ENCODE assay signal across 8 cellular contexts in the genomic region with DNA sequence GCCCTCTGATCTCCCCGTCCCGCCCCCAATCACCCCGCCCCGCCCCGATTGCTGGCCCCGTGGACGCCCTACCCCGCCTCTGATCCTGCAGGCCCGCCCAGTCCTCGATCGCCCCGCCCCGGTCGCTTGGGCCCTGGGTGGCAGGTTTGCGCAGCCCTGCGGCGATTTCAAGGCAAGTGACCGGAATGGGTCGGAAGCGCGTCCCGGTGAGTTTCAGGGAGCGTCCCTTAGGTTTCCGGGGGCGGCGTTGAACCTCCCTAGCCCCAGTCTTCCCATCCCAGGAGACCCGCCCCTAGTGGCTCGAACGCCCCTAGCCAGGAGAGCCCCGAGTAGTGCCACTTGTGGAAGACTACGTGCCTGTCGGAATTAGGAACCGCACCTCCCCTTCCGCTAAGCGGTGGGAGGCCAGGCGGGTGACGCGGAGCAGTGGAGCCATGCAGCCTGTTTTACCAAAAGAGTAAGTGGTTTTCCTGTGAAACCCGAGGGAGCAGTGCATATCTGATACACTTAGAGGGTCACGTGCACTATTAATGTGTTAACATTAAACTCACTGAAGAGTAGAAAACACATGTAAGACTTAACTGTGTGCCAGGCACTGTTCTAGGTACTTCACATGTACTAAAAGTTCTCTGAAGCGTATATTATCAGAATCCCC. TPM values are rescaled to one million over a fixed set of nuclear protein-coding genes. Genes with fewer than 3 reads are reported as not detected.
DNase-seq lines count a peak whose midpoint lies in the region; TF ChIP-seq lines count a peak whose summit lies in the region.

No MANE protein-coding gene starts in this region.

- no peaks in the 10 kb centered on the region for H4K20me1 ChIP-seq in GM23248 (ENCODE audit: insufficient read depth)
- H4K20me1 ChIP-seq in osteoblast (ENCODE audit: insufficient read depth, low read length), result no peaks in the 10 kb centered on the region

- H2AFZ ChIP-seq in GM23248, result peak overlapping the region; percentile 91
- peak overlapping the region; percentile 95 for H2AFZ ChIP-seq in osteoblast (ENCODE audit: low read length)

- H3K79me2 ChIP-seq in GM23248 (ENCODE audit: insufficient read depth) (no peaks in the 10 kb centered on the region), osteoblast (ENCODE audit: insufficient read depth, low read length) (no peaks in the 10 kb centered on the region)

- H3K4me1 Mint-ChIP-seq in activated naive CD4-positive, alpha-beta T cell treated with anti-CD3 and anti-CD28 coated beads for 36 hours (ENCODE audit: low read depth), result peaks cover 9% of the 10 kb centered on the region

- no peaks in the 10 kb centered on the region for H3K9me3 Mint-ChIP-seq in activated naive CD4-positive, alpha-beta T cell treated with anti-CD3 and anti-CD28 coated beads for 36 hours

- WGBS in GM23248 (ENCODE audit: low coverage in 1 of 2, low lambda C conversion rate in 2 of 2, missing lambda C conversion rate in 2 of 2), 2 experiments, result 5 to 7% methylated on average over 27 to 31 of the region's 41 CpGs
- WGBS in thymus, result 2% methylated on average over 41 of the region's 41 CpGs

- H3F3A ChIP-seq in GM23248 (ENCODE audit: insufficient read depth), result no peaks in the 10 kb centered on the region

- H3K4me3 Mint-ChIP-seq in activated naive CD4-positive, alpha-beta T cell treated with anti-CD3 and anti-CD28 coated beads for 36 hours, result peak overlapping the region; percentile 93

- no peaks in the 10 kb centered on the region for H3K36me3 ChIP-seq in ES-I3 (ENCODE audit: insufficient read depth, low read length)
- H3K36me3 ChIP-seq in GM23248 (ENCODE audit: low read depth), result no peaks in the 10 kb centered on the region
- no peaks in the 10 kb centered on the region for H3K36me3 ChIP-seq in SJSA1
- no peaks in the 10 kb centered on the region for H3K36me3 ChIP-seq in osteoblast (ENCODE audit: insufficient read depth, low read length)
- no peaks in the 10 kb centered on the region for H3K36me3 ChIP-seq in thymus (ENCODE audit: control insufficient read depth, insufficient read depth)

- in situ Hi-C loops in GM23248 (cut with MboI), result no loop called here

- H3K4me1 ChIP-seq in ES-I3 (ENCODE audit: insufficient read depth, low read length), result peaks cover 3% of the 10 kb centered on the region
- H3K4me1 ChIP-seq in GM23248 (ENCODE audit: insufficient read depth), result no peaks in the 10 kb centered on the region
- H3K4me1 ChIP-seq in SJSA1 (replicated peaks), result no peaks in the 10 kb centered on the region
- H3K4me1 ChIP-seq in osteoblast (ENCODE audit: insufficient read depth, low read length), result no peaks in the 10 kb centered on the region
- peaks cover 20% of the 10 kb centered on the region for H3K4me1 ChIP-seq in thymus (ENCODE audit: control insufficient read depth, insufficient read depth, low read length)

- H3K27ac ChIP-seq in GM23248 (no peak overlapping the region), SJSA1 (no peak overlapping the region), osteoblast (ENCODE audit: low read depth, low read length) (peak overlapping the region; percentile 36), thymus (ENCODE audit: low read depth) (peak overlapping the region; percentile 95)

- peak; percentile 16 for TF ChIP-seq CTCF in osteoblast (IDR thresholded peaks at IDR 0.05; ENCODE audit: extremely low read depth, low read depth, low read length)

- CTCF ChIA-PET in activated naive CD4-positive, alpha-beta T cell treated with anti-CD3 and anti-CD28 coated beads for 36 hours (lab: Charles Lee), result no interaction called here

- H3K27me3 ChIP-seq in GM23248 (replicated peaks; ENCODE audit: insufficient read depth) (no peaks in the 10 kb centered on the region), SJSA1 (replicated peaks) (no peaks in the 10 kb centered on the region), osteoblast (ENCODE audit: insufficient read depth, low read length) (no peaks in the 10 kb centered on the region), thymus (ENCODE audit: control insufficient read depth, insufficient read depth) (no peaks in the 10 kb centered on the region)

- H3K27me3 Mint-ChIP-seq in activated naive CD4-positive, alpha-beta T cell treated with anti-CD3 and anti-CD28 coated beads for 36 hours (ENCODE audit: low read depth), result no peaks in the 10 kb centered on the region

- H3K9me3 ChIP-seq in ES-I3 (ENCODE audit: control insufficient read depth, insufficient read depth, low read length) (no peaks in the 10 kb centered on the region), GM23248 (ENCODE audit: low read depth) (no peaks in the 10 kb centered on the region), SJSA1 (replicated peaks) (no peaks in the 10 kb centered on the region), osteoblast (ENCODE audit: low read depth, low read length) (no peaks in the 10 kb centered on the region), thymus (ENCODE audit: control insufficient read depth) (no peaks in the 10 kb centered on the region)

- peak; percentile 82 for DNase-seq in GM23248
- peak; percentile 84 for DNase-seq in LHCN-M2 (ENCODE audit: low read depth)
- DNase-seq in SJSA1 (ENCODE audit: low read depth in 1 of 2, low spot score in 2 of 2), result peak; percentile 59 to 80
- DNase-seq in activated naive CD4-positive, alpha-beta T cell treated with anti-CD3 and anti-CD28 coated beads for 36 hours, result peak; percentile 93
- DNase-seq in globus pallidus (ENCODE audit: low spot score), result peak; percentile 59
- peak; percentile 97 for DNase-seq in osteoblast (ENCODE audit: insufficient read length, low spot score, missing footprints)

- no peaks in the 10 kb centered on the region for H3K36me3 Mint-ChIP-seq in activated naive CD4-positive, alpha-beta T cell treated with anti-CD3 and anti-CD28 coated beads for 36 hours (ENCODE audit: low read depth)

- peak overlapping the region; percentile 83 for H3K27ac Mint-ChIP-seq in activated naive CD4-positive, alpha-beta T cell treated with anti-CD3 and anti-CD28 coated beads for 36 hours

- H3K4me2 ChIP-seq in GM23248 (ENCODE audit: unreplicated experiment) (peak overlapping the region; percentile 95), osteoblast (ENCODE audit: insufficient read depth, low read length) (peak overlapping the region; percentile 90)

- H3K4me3 ChIP-seq in GM23248, result peak overlapping the region; percentile 77
- H3K4me3 ChIP-seq in SJSA1, result peak overlapping the region; percentile 55
- peak overlapping the region; percentile 89 for H3K4me3 ChIP-seq in osteoblast (ENCODE audit: insufficient read depth, low read length)
- H3K4me3 ChIP-seq in thymus (ENCODE audit: low read length), result peak overlapping the region; percentile 65

- intact Hi-C loops in activated naive CD4-positive, alpha-beta T cell treated with anti-CD3 and anti-CD28 coated beads for 36 hours (cut with micrococcal nuclease), result loop anchor here (1.0 to 10.0 kb wide), 13 partner anchors 71 to 785 kb away; a partner anchor contains a TSS

- H3K9ac ChIP-seq in ES-I3 (ENCODE audit: low read depth, low read length), result peak overlapping the region; percentile 85
- H3K9ac ChIP-seq in GM23248, result peak overlapping the region; percentile 37

- no peaks in the 10 kb centered on the region for H3K9me2 ChIP-seq in GM23248 (ENCODE audit: insufficient read depth)

RNA-seq across cellular contexts. Expression of a gene that starts 0.3 kb away (rescaled TPM):
- not detected in 2 replicates for total RNA-seq in GM23248 (2014; rRNA removed; shearing (Covaris generic))
- polyA plus RNA-seq in GM23248 (2016; fragmentation: Nextera tagmentation; extraction: Ambion mirVana) (0.28 TPM in 1 of 2 replicates, not detected in the other), thymus (4.2 TPM)
- total RNA-seq in LHCN-M2 (2014; rRNA removed) (6.8 and 7.3 TPM in 2 replicates), osteoblast (1.5 and 1.8 TPM in 2 replicates)
- polyA plus RNA-seq in LHCN-M2 (2012), result 1.7 TPM
- 0.05 and 0.25 TPM in 2 replicates for total RNA-seq in SJSA1 (2014; rRNA removed; shearing (Covaris generic))
- 1 to 10 TPM; 3.4 to 3.7 TPM for total RNA-seq in activated naive CD4-positive, alpha-beta T cell treated with anti-CD3 and anti-CD28 coated beads for 36 hours

Comparison
In these comparisons a context has a peak if more than half of its experiments do, and no peak if none do; other contexts are left out.
1. H3K27ac ChIP-seq: peak in osteoblast (single experiment) and thymus (single experiment); none in GM23248 (single experiment) and SJSA1 (single experiment).
2. Peak in every context shown above with its lines, with median percentiles within 50 percentile points of each other: DNase-seq and H3K4me3 ChIP-seq.